In genomic region chr4:122010610-122011009, GRCh38 we compare ENCODE assay signal across 21 cellular contexts. TPM values are rescaled to one million over a fixed set of nuclear protein-coding genes. Genes with fewer than 3 reads are reported as not detected.
A peak's percentile ranks its signal among the peaks of the same experiment; 100 is the strongest.
DNase-seq lines count a peak whose midpoint lies in the region; TF ChIP-seq lines count a peak whose summit lies in the region.
"Had no signal": no experiment of that assay in that cellular context is flagged by ENCODE, and none has a peak within 500 bp of the region (broad histone marks: within the 10 kb centered on the region; RNA-seq: fewer than 3 reads in every experiment).

No MANE protein-coding gene starts in this region.

- intact Hi-C loops in posterior vena cava (cut with DNase I), result no loop called here

- no peaks in the 10 kb centered on the region for H3K4me1 ChIP-seq in mesenchymal stem cell (ENCODE audit: control insufficient read depth, insufficient read depth, low read depth, low read length)
- H3K4me1 ChIP-seq: Caco-2, prostate gland had no signal

- H3K4me2 ChIP-seq in mesenchymal stem cell (ENCODE audit: low read length, poor library complexity, severe bottlenecking), result no peak overlapping the region

- H3K27ac ChIP-seq in brain microvascular endothelial cell (no peak overlapping the region), mesenchymal stem cell (ENCODE audit: low read length, poor library complexity, severe bottlenecking) (no peak overlapping the region)
- H3K27ac ChIP-seq: coronary artery, prostate gland had no signal

- DNase-seq in EL (peak; percentile 57), M059J (ENCODE audit: low read depth) (peak; percentile 45), brain microvascular endothelial cell (peak; percentile 32), mesenchymal stem cell (peak; percentile 66), posterior vena cava (ENCODE audit: low spot score) (no peak), DMS 273 (lab: John Stamatoyannopoulos, UW; ENCODE audit: unreplicated experiment) (no peak), cerebellar cortex (ENCODE audit: low spot score) (no peak)
- DNase-seq: activated CD4-positive, alpha-beta T cell treated with anti-CD3 and anti-CD28 coated beads for 1 hour; activated CD8-positive, alpha-beta memory T cell treated with anti-CD3 and anti-CD28 coated beads, Interleukin-2, amount 10 ng/mL, durations not matched to agents 7 days and 5 days; activated effector memory CD4-positive, alpha-beta T cell treated with anti-CD3 and anti-CD28 coated beads, Interleukin-2, amount 50 U/mL, for 16 hours; AML-193; amygdala; Caco-2; glutamatergic neuron; immature natural killer cell; Karpas-422; naive B cell; T-helper 9 cell had no signal

- WGBS in mesenchymal stem cell, result 7% methylated on average over 2 of the region's 3 CpGs

- H2BK120ac ChIP-seq in mesenchymal stem cell (ENCODE audit: low read depth, low read length), result no peak overlapping the region

- H3K4me3 ChIP-seq in brain microvascular endothelial cell (ENCODE audit: low read depth, low read length) (no peak overlapping the region), mesenchymal stem cell (ENCODE audit: insufficient read depth in 1 of 2, low read depth in 1 of 2, low read length in 2 of 2) (no peak overlapping the region)
- H3K4me3 ChIP-seq: coronary artery, lung, prostate gland had no signal

- no peaks in the 10 kb centered on the region for H3K9me3 ChIP-seq in mesenchymal stem cell (ENCODE audit: control insufficient read depth, low read length)
- H3K9me3 ChIP-seq: Caco-2, prostate gland had no signal

- no peak overlapping the region for H3K9ac ChIP-seq in mesenchymal stem cell (ENCODE audit: low read length)

- no peak overlapping the region for H3K18ac ChIP-seq in mesenchymal stem cell (ENCODE audit: low read depth in 1 of 2, low read length in 2 of 2)

- H2AK5ac ChIP-seq in mesenchymal stem cell (ENCODE audit: low read length, severe bottlenecking), result no peak overlapping the region

- no peak overlapping the region for H3K4ac ChIP-seq in mesenchymal stem cell (ENCODE audit: low read depth in 1 of 2, low read length in 2 of 2)

- H3K36me3 ChIP-seq in brain microvascular endothelial cell (replicated peaks) (no peaks in the 10 kb centered on the region), mesenchymal stem cell (ENCODE audit: control insufficient read depth in 1 of 2, insufficient read depth in 2 of 2, low read depth in 1 of 2, low read length in 2 of 2) (no peaks in the 10 kb centered on the region)
- H3K36me3 ChIP-seq: prostate gland had no signal

- in situ Hi-C loops in brain microvascular endothelial cell (cut with HindIII; ENCODE audit: low pct_ligation_motif_present, low sequenced_read_pairs), result no loop called here

- TF ChIP-seq CTCF in brain microvascular endothelial cell (IDR thresholded peaks at IDR 0.05; ENCODE audit: low read depth, low read length, missing control alignments), result no peak

- no peak overlapping the region for H4K8ac ChIP-seq in mesenchymal stem cell (ENCODE audit: low read length)

- no peak overlapping the region for H3K14ac ChIP-seq in mesenchymal stem cell (ENCODE audit: low read length in 2 of 2)

- H3K27me3 ChIP-seq in brain microvascular endothelial cell (replicated peaks) (no peaks in the 10 kb centered on the region), mesenchymal stem cell (ENCODE audit: control insufficient read depth in 1 of 2, insufficient read depth in 1 of 2, low read length in 2 of 2) (no peaks in the 10 kb centered on the region)

- H2BK15ac ChIP-seq in mesenchymal stem cell (ENCODE audit: low read depth, poor library complexity, severe bottlenecking), result no peak overlapping the region

- H2BK5ac ChIP-seq in mesenchymal stem cell (ENCODE audit: low read depth, low read length, poor library complexity, severe bottlenecking), result no peak overlapping the region

- peak overlapping the region in 1 of 2 experiments; percentile 40 for H3K23ac ChIP-seq in mesenchymal stem cell (ENCODE audit: low read length in 2 of 2)

- no peak overlapping the region for H4K91ac ChIP-seq in mesenchymal stem cell (ENCODE audit: low read length)

- H3K79me1 ChIP-seq in mesenchymal stem cell (replicated peaks; ENCODE audit: low read length, poor library complexity, severe bottlenecking), result no peaks in the 10 kb centered on the region

- H2AFZ ChIP-seq in mesenchymal stem cell (ENCODE audit: low read depth, low read length), result no peak overlapping the region

- peak overlapping the region; percentile 48 to 77 for H2BK12ac ChIP-seq in mesenchymal stem cell (ENCODE audit: low read length in 2 of 2)

RNA-seq across cellular contexts. Expression of gene TRPC3, which starts 58.8 kb away (rescaled TPM):
- 1.6 and 2.9 TPM in 2 replicates for total RNA-seq in M059J (2014; rRNA removed; shearing (Covaris generic))
- polyA plus RNA-seq in mesenchymal stem cell (2013, experiment 1 of 2), result 0.69 TPM
- polyA plus RNA-seq in mesenchymal stem cell (2013, experiment 2 of 2), result 0.78 TPM
- under 1 TPM; 0.24 to 0.42 TPM for total RNA-seq in posterior vena cava

Comparison
In these comparisons a context has a peak if more than half of its experiments do, and no peak if none do; other contexts are left out.
1. DNase-seq: peak in EL (single experiment), M059J (single experiment), brain microvascular endothelial cell (single experiment) and mesenchymal stem cell (single experiment); none in posterior vena cava (single experiment), DMS 273 (single experiment) and cerebellar cortex (single experiment).